ENCODE assay signal across 19 cellular contexts in the genomic region with DNA sequence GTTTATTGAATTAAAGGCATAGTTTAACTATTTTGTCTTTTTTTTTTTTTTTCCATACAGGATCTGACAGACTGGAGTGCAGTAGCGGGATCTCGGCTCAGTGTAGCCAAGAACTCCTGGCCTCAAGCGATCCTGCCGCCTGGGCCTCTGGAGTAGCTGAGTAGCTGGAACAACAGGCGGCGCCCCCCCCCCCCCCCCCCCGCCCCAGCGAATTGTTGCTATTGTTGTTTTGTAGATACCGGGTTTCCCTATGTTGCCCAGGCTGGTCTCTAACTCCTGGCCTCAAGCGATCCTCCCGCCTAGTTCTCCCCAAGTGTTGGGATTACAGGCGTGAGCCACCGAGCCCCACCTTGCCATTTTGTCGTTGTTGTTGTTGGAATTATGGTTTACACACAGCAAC. TPM values are rescaled to one million over a fixed set of nuclear protein-coding genes. Genes with fewer than 3 reads are reported as not detected.
DNase-seq lines count a peak whose midpoint lies in the region; ATAC-seq and TF ChIP-seq lines count a peak whose summit lies in the region.
"Had no signal": no experiment of that assay in that cellular context is flagged by ENCODE, and none has a peak within 500 bp of the region (broad histone marks: within the 10 kb centered on the region; RNA-seq: fewer than 3 reads in every experiment).

No MANE protein-coding gene starts in this region.

- no peaks in the 10 kb centered on the region for H3K9me3 Mint-ChIP-seq in activated naive CD4-positive, alpha-beta T cell treated with anti-CD3 and anti-CD28 coated beads, Interleukin-2, amount 10 ng/mL, durations not matched to agents 7 days and 5 days
- H3K9me3 Mint-ChIP-seq in HFFc6 = no peaks in the 10 kb centered on the region
- no peaks in the 10 kb centered on the region for H3K9me3 Mint-ChIP-seq in endothelial cell (ENCODE audit: unreplicated experiment)
- H3K9me3 Mint-ChIP-seq in progenitor cell of endocrine pancreas (ENCODE audit: low read depth) = no peaks in the 10 kb centered on the region

- H3K4me3 Mint-ChIP-seq in activated naive CD4-positive, alpha-beta T cell treated with anti-CD3 and anti-CD28 coated beads, Interleukin-2, amount 10 ng/mL, durations not matched to agents 7 days and 5 days = peak overlapping the region; percentile 23
- H3K4me3 Mint-ChIP-seq in HFFc6 (peak overlapping the region; percentile 53; the same call in 1 of the 2 replicates), endothelial cell (ENCODE audit: unreplicated experiment) (peak overlapping the region; percentile 63), progenitor cell of endocrine pancreas (ENCODE audit: low read depth) (peak overlapping the region; percentile 74)

- H3K36me3 Mint-ChIP-seq in activated naive CD4-positive, alpha-beta T cell treated with anti-CD3 and anti-CD28 coated beads, Interleukin-2, amount 10 ng/mL, durations not matched to agents 7 days and 5 days = peaks cover 2% of the 10 kb centered on the region
- no peaks in the 10 kb centered on the region; the same call in 1 of the 2 replicates for H3K36me3 Mint-ChIP-seq in HFFc6 (ENCODE audit: low read depth)
- no peaks in the 10 kb centered on the region for H3K36me3 Mint-ChIP-seq in endothelial cell (ENCODE audit: low read depth, unreplicated experiment)
- H3K36me3 Mint-ChIP-seq in progenitor cell of endocrine pancreas (ENCODE audit: insufficient read depth) = peaks cover 4% of the 10 kb centered on the region

- ATAC-seq in GM18870 (IDR thresholded peaks at IDR 0.05; ENCODE audit: unreplicated experiment) = no peak
- ATAC-seq: body of pancreas, esophagus mucosa, HepG2, right lobe of liver had no signal

- H3K27ac Mint-ChIP-seq in activated naive CD4-positive, alpha-beta T cell treated with anti-CD3 and anti-CD28 coated beads, Interleukin-2, amount 10 ng/mL, durations not matched to agents 7 days and 5 days = no peak overlapping the region
- H3K27ac Mint-ChIP-seq in HFFc6 (no peak overlapping the region), endothelial cell (ENCODE audit: unreplicated experiment) (no peak overlapping the region), progenitor cell of endocrine pancreas (no peak overlapping the region)

- TF ChIP-seq CTCF in HFFc6 (IDR thresholded peaks at IDR 0.05) (no peak), endothelial cell (IDR thresholded peaks at IDR 0.05; ENCODE audit: unreplicated experiment) (no peak), progenitor cell of endocrine pancreas (IDR thresholded peaks at IDR 0.05; ENCODE audit: unreplicated experiment) (no peak)

- no peak for DNase-seq in activated naive CD4-positive, alpha-beta T cell treated with anti-CD3 and anti-CD28 coated beads, Interleukin-2, amount 10 ng/mL, durations not matched to agents 7 days and 5 days
- no peak for DNase-seq in activated naive CD4-positive, alpha-beta T cell (lab: John Stamatoyannopoulos, UW)
- DNase-seq in HFFc6 (no peak), endothelial cell (ENCODE audit: low spot score) (no peak), progenitor cell of endocrine pancreas (ENCODE audit: low spot score, unreplicated experiment) (no peak), GM19238 (ENCODE audit: insufficient read length, low spot score) (no peak), NCI-H187 treated with DMSO at 0.1 percent for 48 hours (lab: John Stamatoyannopoulos, UW) (no peak)
- DNase-seq: activated CD4-positive, alpha-beta T cell treated with anti-CD3 and anti-CD28 coated beads for 4 hours; body of pancreas; MG63; NCI-H2029; nucleus accumbens; right lobe of liver; SHP77 treated with DMSO at 0.1 percent for 48 hours; stimulated activated CD4-positive, alpha-beta T cell treated with anti-CD3 and anti-CD28 coated beads, Interleukin-1b, Interleukin-23, amount 100 ng/mL, for 48 hours; testis had no signal

- peaks cover 23% of the 10 kb centered on the region for H3K4me1 Mint-ChIP-seq in activated naive CD4-positive, alpha-beta T cell treated with anti-CD3 and anti-CD28 coated beads, Interleukin-2, amount 10 ng/mL, durations not matched to agents 7 days and 5 days
- peaks cover 15% of the 10 kb centered on the region for H3K4me1 Mint-ChIP-seq in HFFc6 (ENCODE audit: low read depth)
- peaks cover 13% of the 10 kb centered on the region for H3K4me1 Mint-ChIP-seq in endothelial cell (ENCODE audit: unreplicated experiment)
- H3K4me1 Mint-ChIP-seq in progenitor cell of endocrine pancreas (ENCODE audit: low read depth) = peaks cover 12% of the 10 kb centered on the region

- CTCF ChIA-PET in activated naive CD4-positive, alpha-beta T cell treated with anti-CD3 and anti-CD28 coated beads, Interleukin-2, amount 10 ng/mL, durations not matched to agents 7 days and 5 days (lab: Charles Lee) = interaction anchor here (1.2 to 1.9 kb wide), 2 partner anchors 9 to 84 kb away, joined by 4 to 6 read pairs; no protein-coding TSS in a partner anchor

- peaks cover 25% of the 10 kb centered on the region for H3K27me3 Mint-ChIP-seq in activated naive CD4-positive, alpha-beta T cell treated with anti-CD3 and anti-CD28 coated beads, Interleukin-2, amount 10 ng/mL, durations not matched to agents 7 days and 5 days
- H3K27me3 Mint-ChIP-seq in HFFc6 (ENCODE audit: insufficient read depth) (peaks cover 13% of the 10 kb centered on the region), endothelial cell (ENCODE audit: unreplicated experiment) (peaks cover 13% of the 10 kb centered on the region), progenitor cell of endocrine pancreas (no peaks in the 10 kb centered on the region)

RNA-seq across cellular contexts. Expression of a gene that starts 1.3 kb away (rescaled TPM):
- total RNA-seq in HFFc6 (2021; fragmentation: NEBNext Ultra II Directional; extraction: Animal tissue kit (Norgen Biotek cat#: 25700)) = 10 to 100 TPM; 12.2 to 22.4 (median 15.2) TPM
- total RNA-seq in endothelial cell (ENCODE audit: unreplicated experiment) = 11.4 TPM
- total RNA-seq in progenitor cell of endocrine pancreas = 201 and 206 TPM in 2 replicates

RNA-seq across cellular contexts. Expression of a gene that starts 26.3 kb away (rescaled TPM):
- total RNA-seq in HFFc6 (2021; fragmentation: NEBNext Ultra II Directional; extraction: Animal tissue kit (Norgen Biotek cat#: 25700)) = 1,000 to 10,000 TPM; 1,553 to 1,785 (median 1,678) TPM
- 2,050 TPM for total RNA-seq in endothelial cell (ENCODE audit: unreplicated experiment)
- 1,450 and 1,477 TPM in 2 replicates for total RNA-seq in progenitor cell of endocrine pancreas

Comparison
In these comparisons a context has a peak if more than half of its experiments do, and no peak if none do; other contexts are left out.
1. H3K4me3 Mint-ChIP-seq: peak in every context shown above with its lines; median percentile 74 in progenitor cell of endocrine pancreas; 63 in endothelial cell; 53 in HFFc6; 23 in activated naive CD4-positive, alpha-beta T cell treated with anti-CD3 and anti-CD28 coated beads, Interleukin-2, amount 10 ng/mL, durations not matched to agents 7 days and 5 days.